In the genomic region with DNA sequence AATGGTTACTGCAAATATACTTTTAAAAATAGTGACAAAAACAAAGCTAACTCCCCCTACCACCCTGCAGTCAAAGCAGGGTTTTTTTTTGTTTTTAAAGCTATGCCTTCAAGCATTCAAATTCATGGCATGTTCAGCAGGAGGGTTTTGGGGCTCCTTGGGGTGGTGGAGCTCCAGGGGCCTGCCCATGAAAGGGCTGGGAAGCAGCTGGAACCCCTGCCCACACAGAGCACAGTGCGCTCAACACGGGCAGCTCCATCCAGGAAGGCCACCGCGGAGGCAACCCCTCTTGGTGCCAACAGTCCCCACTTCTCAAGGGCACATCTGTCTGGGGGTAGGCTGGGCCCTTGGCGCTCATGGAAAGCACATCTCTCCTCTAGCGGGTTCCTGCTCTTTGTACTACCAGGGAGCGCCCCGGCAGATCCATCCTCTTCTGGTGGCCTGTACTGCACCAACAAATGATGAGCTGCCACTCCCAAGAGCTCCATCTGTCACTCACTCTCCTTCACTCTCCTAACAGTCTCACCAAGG, we compare ENCODE assay signal across 10 cellular contexts. TPM values are rescaled to one million over a fixed set of nuclear protein-coding genes. Genes with fewer than 3 reads are reported as not detected.
A peak's percentile ranks its signal among the peaks of the same experiment; 100 is the strongest.
DNase-seq lines count a peak whose midpoint lies in the region; ATAC-seq and TF ChIP-seq lines count a peak whose summit lies in the region.
"Had no signal": no experiment of that assay in that cellular context is flagged by ENCODE, and none has a peak within 500 bp of the region (broad histone marks: within the 10 kb centered on the region; RNA-seq: fewer than 3 reads in every experiment).

No MANE protein-coding gene starts in this region.

- H3K27ac Mint-ChIP-seq in T-helper 17 cell = peak overlapping the region; percentile 11
- peak overlapping the region; percentile 35 for H3K27ac Mint-ChIP-seq in stimulated activated memory B cell treated with anti-CD40 and anti-IgM and Interleukin-4, amounts not matched to agents 10 μg/mL and 1 μg/mL and 100 μg/mL, for 72 hours

- H3K36me3 ChIP-seq in fibroblast of lung (ENCODE audit: control insufficient read depth, insufficient read depth, low read length) = peaks cover 18% of the 10 kb centered on the region

- peaks cover 9% of the 10 kb centered on the region for H3K4me1 ChIP-seq in fibroblast of lung (ENCODE audit: control insufficient read depth, extremely low read depth, insufficient read depth, low read length)

- peaks cover 11% of the 10 kb centered on the region for H3K36me3 Mint-ChIP-seq in T-helper 17 cell (ENCODE audit: low read depth)
- H3K36me3 Mint-ChIP-seq in stimulated activated memory B cell treated with anti-CD40 and anti-IgM and Interleukin-4, amounts not matched to agents 10 μg/mL and 1 μg/mL and 100 μg/mL, for 72 hours = peaks cover 56% of the 10 kb centered on the region

- ATAC-seq in T-helper 17 cell (no peak), GM18870 (IDR thresholded peaks at IDR 0.05; ENCODE audit: unreplicated experiment) (no peak)
- ATAC-seq in stimulated activated memory B cell treated with anti-CD40 and anti-IgM and Interleukin-4, amounts not matched to agents 10 μg/mL and 1 μg/mL and 100 μg/mL, for 72 hours = no peak

- peak overlapping the region; percentile 51 for H3K27ac ChIP-seq in fibroblast of lung (ENCODE audit: insufficient read depth, low read length)
- H3K27ac ChIP-seq: 22Rv1 had no signal

- no peaks in the 10 kb centered on the region for H3K27me3 ChIP-seq in fibroblast of lung (ENCODE audit: control insufficient read depth, insufficient read depth, low read length)

- peak overlapping the region; percentile 88 for H3K4me2 ChIP-seq in fibroblast of lung (ENCODE audit: extremely low read depth, insufficient read depth, low read length)

- H2AFZ ChIP-seq in fibroblast of lung (ENCODE audit: low read length) = no peak overlapping the region

- H3K27me3 Mint-ChIP-seq in T-helper 17 cell = no peaks in the 10 kb centered on the region
- H3K27me3 Mint-ChIP-seq in stimulated activated memory B cell treated with anti-CD40 and anti-IgM and Interleukin-4, amounts not matched to agents 10 μg/mL and 1 μg/mL and 100 μg/mL, for 72 hours = no peaks in the 10 kb centered on the region

- TF ChIP-seq CTCF in fibroblast of lung (conservative IDR thresholded peaks at IDR 0.05 in 1 of 2, IDR thresholded peaks at IDR 0.05 in 1 of 2; ENCODE audit: low read depth in 1 of 2, low read length in 2 of 2) = no peak

- peaks cover 32% of the 10 kb centered on the region for H3K4me1 Mint-ChIP-seq in T-helper 17 cell
- peaks cover 12% of the 10 kb centered on the region for H3K4me1 Mint-ChIP-seq in stimulated activated memory B cell treated with anti-CD40 and anti-IgM and Interleukin-4, amounts not matched to agents 10 μg/mL and 1 μg/mL and 100 μg/mL, for 72 hours

- DNase-seq in DMS 273 (lab: John Stamatoyannopoulos, UW; ENCODE audit: unreplicated experiment) = peak; percentile 44
- DNase-seq in DMS 273 treated with DMSO at 0.1 percent for 48 hours (lab: John Stamatoyannopoulos, UW) = no peak
- no peak for DNase-seq in T-helper 17 cell
- DNase-seq in fibroblast of lung (ENCODE audit: low read depth in 2 of 2) = no peak
- no peak for DNase-seq in MV-4-11 (lab: John Stamatoyannopoulos, UW)
- no peak for DNase-seq in NCI-H345 (lab: John Stamatoyannopoulos, UW)
- DNase-seq: MM.1S had no signal

- peaks cover 5% of the 10 kb centered on the region for H3K79me2 ChIP-seq in fibroblast of lung (ENCODE audit: control insufficient read depth, insufficient read depth, low read length)

- no peaks in the 10 kb centered on the region for H4K20me1 ChIP-seq in fibroblast of lung (ENCODE audit: control insufficient read depth, extremely low read depth, insufficient read depth, low read length)

- H3K9ac ChIP-seq in fibroblast of lung (ENCODE audit: insufficient read depth, low read length) = no peak overlapping the region

- H3K4me3 ChIP-seq in fibroblast of lung (replicated peaks in 1 of 4; ENCODE audit: control extremely low read depth in 1 of 4, insufficient read depth in 1 of 4, low read depth in 3 of 4, low read length in 4 of 4) = peak overlapping the region in 1 of 4 experiments; percentile 20

- peak overlapping the region; percentile 31 for H3K4me3 Mint-ChIP-seq in T-helper 17 cell
- no peak overlapping the region for H3K4me3 Mint-ChIP-seq in stimulated activated memory B cell treated with anti-CD40 and anti-IgM and Interleukin-4, amounts not matched to agents 10 μg/mL and 1 μg/mL and 100 μg/mL, for 72 hours

- H3K9me3 Mint-ChIP-seq in stimulated activated memory B cell treated with anti-CD40 and anti-IgM and Interleukin-4, amounts not matched to agents 10 μg/mL and 1 μg/mL and 100 μg/mL, for 72 hours = no peaks in the 10 kb centered on the region

- H3K9me3 ChIP-seq in T-helper 17 cell (ENCODE audit: control insufficient read depth, low read length, poor library complexity, severe bottlenecking) = no peaks in the 10 kb centered on the region
- H3K9me3 ChIP-seq in fibroblast of lung (ENCODE audit: control insufficient read depth, insufficient read depth, low read depth, low read length) = no peaks in the 10 kb centered on the region

RNA-seq across cellular contexts. Expression of a gene that starts 16.6 kb away (rescaled TPM):
- total RNA-seq in T-helper 17 cell (1 to 10 TPM in 1 of 2 donors, under 1 TPM in 1; 0.96 to 2.8 TPM), fibroblast of lung (4.1 and 6.8 TPM in 2 replicates)
- polyA plus RNA-seq in fibroblast of lung = 16.2 and 20.5 TPM in 2 replicates
- polyA plus RNA-seq in fibroblast of lung (2012) = 108 and 155 TPM in 2 replicates
- 13.6 and 18.5 TPM in 2 replicates for polyA minus RNA-seq in fibroblast of lung (ENCODE audit: low replicate concordance)

RNA-seq across cellular contexts. Expression of a gene that starts 46.3 kb away (rescaled TPM):
- total RNA-seq in T-helper 17 cell (100 to 1,000 TPM; 229 to 275 TPM), fibroblast of lung (104 and 113 TPM in 2 replicates)
- 79.5 and 95.9 TPM in 2 replicates for polyA plus RNA-seq in fibroblast of lung
- 85.1 and 98.2 TPM in 2 replicates for polyA plus RNA-seq in fibroblast of lung (2012)
- polyA minus RNA-seq in fibroblast of lung (ENCODE audit: low replicate concordance) = 56.5 and 75.5 TPM in 2 replicates
